Comparison of ENCODE assay signal across 17 cellular contexts in the genomic region with DNA sequence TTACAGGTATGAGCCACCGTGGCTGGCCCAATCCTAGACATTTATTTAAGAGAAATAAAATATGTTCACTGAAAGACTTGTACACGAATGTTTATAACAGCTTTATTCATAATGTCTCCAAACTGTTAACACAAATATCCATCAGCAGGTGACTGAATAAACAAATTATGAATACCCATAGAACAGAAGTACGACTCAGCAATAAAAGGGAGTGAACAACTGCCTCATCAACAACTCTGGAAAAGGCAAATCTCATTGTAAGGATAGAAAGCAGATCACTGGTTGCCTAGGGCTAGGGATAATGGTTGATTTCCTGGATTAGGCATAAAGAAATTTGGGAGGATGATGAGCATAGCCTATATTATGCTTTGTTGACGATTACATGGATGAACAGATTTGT. TPM values are rescaled to one million over a fixed set of nuclear protein-coding genes. Genes with fewer than 3 reads are reported as not detected.
A peak's percentile ranks its signal among the peaks of the same experiment; 100 is the strongest.
DNase-seq lines count a peak whose midpoint lies in the region; ATAC-seq, FAIRE-seq and TF ChIP-seq lines count a peak whose summit lies in the region.
"Had no signal": no experiment of that assay in that cellular context is flagged by ENCODE, and none has a peak within 500 bp of the region (broad histone marks: within the 10 kb centered on the region; RNA-seq: fewer than 3 reads in every experiment).

No MANE protein-coding gene starts in this region.

- H3K4ac ChIP-seq in IMR-90 (ENCODE audit: low read depth, low read length) = no peak overlapping the region

- H3K4me2 ChIP-seq in IMR-90 (ENCODE audit: low read depth, low read length) (no peak overlapping the region), K562 (ENCODE audit: insufficient read depth, low read length) (no peak overlapping the region)

- ATAC-seq in Right ventricle myocardium inferior (no peak), heart right ventricle (no peak), IMR-90 (ENCODE audit: low read depth) (no peak), K562 (no peak)
- ATAC-seq in naive thymus-derived CD4-positive, alpha-beta T cell = no peak

- no peaks in the 10 kb centered on the region for H4K20me1 ChIP-seq in IMR-90 (ENCODE audit: insufficient read depth, low read length)
- H4K20me1 ChIP-seq in K562 (replicated peaks; ENCODE audit: control insufficient read depth, insufficient read depth, low read length) = no peaks in the 10 kb centered on the region

- no peak overlapping the region for H3K14ac ChIP-seq in IMR-90 (replicated peaks; ENCODE audit: low read depth, low read length)

- H4K8ac ChIP-seq in IMR-90 (ENCODE audit: low read depth in 2 of 2, low read length in 2 of 2) = no peak overlapping the region

- H2BK5ac ChIP-seq in IMR-90 (ENCODE audit: low read depth, low read length, poor library complexity, severe bottlenecking) = no peak overlapping the region

- FAIRE-seq in K562 (lab: Jason Lieb, UNC) = no peak
- FAIRE-seq: A204.1, D721Med, G401.6, GM12891, H54 had no signal

- peak; percentile 44 for DNase-seq in Right ventricle myocardium inferior (ENCODE audit: missing footprints)
- no peak for DNase-seq in heart right ventricle
- DNase-seq in IMR-90 = no peak
- DNase-seq in K562 (ENCODE audit: extremely low read depth in 1 of 4, low spot score in 3 of 4) = no peak
- no peak for DNase-seq in naive thymus-derived CD4-positive, alpha-beta T cell
- DNase-seq in NCI-H446 treated with DMSO at 0.1 percent for 48 hours (lab: John Stamatoyannopoulos, UW) = no peak
- DNase-seq: AML-193; Caco-2; CD4-positive, alpha-beta T cell; GM23248; HCEC 1CT had no signal

- no peak overlapping the region for H2AK5ac ChIP-seq in IMR-90 (ENCODE audit: low read depth, low read length)

- no peaks in the 10 kb centered on the region for H3K9me3 Mint-ChIP-seq in naive thymus-derived CD4-positive, alpha-beta T cell
- H3K9me3 Mint-ChIP-seq: CD4-positive, alpha-beta T cell had no signal

- no peak overlapping the region for H4K5ac ChIP-seq in IMR-90 (ENCODE audit: low read depth, low read length)

- intact Hi-C loops in Right ventricle myocardium inferior (cut with DNase I) (no loop called here), heart right ventricle (cut with DNase I) (no loop called here), IMR-90 (cut with micrococcal nuclease) (no loop called here), K562 (cut with micrococcal nuclease) (no loop called here)
- intact Hi-C loops in naive thymus-derived CD4-positive, alpha-beta T cell (cut with micrococcal nuclease) = no loop called here

- POLR2A ChIA-PET in IMR-90 (lab: Charles Lee; ENCODE audit: unreplicated experiment) (no interaction called here), K562 (lab: Yijun Ruan, JAX) (interaction anchor here (1.1 kb wide), 1 partner anchor 21 kb away, joined by 3 read pairs; no protein-coding TSS in a partner anchor)
- POLR2A ChIA-PET in naive thymus-derived CD4-positive, alpha-beta T cell (lab: Charles Lee) = no interaction called here

- no peak overlapping the region for H2AK9ac ChIP-seq in IMR-90 (replicated peaks; ENCODE audit: low read depth, low read length, poor library complexity)

- H3K9me3 ChIP-seq in heart right ventricle (no peaks in the 10 kb centered on the region), IMR-90 (ENCODE audit: control insufficient read depth, insufficient read depth, low read length) (no peaks in the 10 kb centered on the region), K562 (replicated peaks; ENCODE audit: control insufficient read depth, insufficient read depth, low read depth, low read length) (no peaks in the 10 kb centered on the region)
- H3K9me3 ChIP-seq in naive thymus-derived CD4-positive, alpha-beta T cell (ENCODE audit: control insufficient read depth in 2 of 3, low read length in 3 of 3) = no peaks in the 10 kb centered on the region
- H3K9me3 ChIP-seq: Caco-2 had no signal

- H3K27me3 Mint-ChIP-seq in naive thymus-derived CD4-positive, alpha-beta T cell = peaks cover 0 to 8% (median 3%) of the 10 kb centered on the region in 5 donors
- H3K27me3 Mint-ChIP-seq: CD4-positive, alpha-beta T cell had no signal

- no peak for TF ChIP-seq RAD21 in IMR-90 (IDR thresholded peaks at IDR 0.05; ENCODE audit: low read length)
- TF ChIP-seq RAD21 in K562 (CRISPR knock-in tag; conservative IDR thresholded peaks at IDR 0.05 in 1 of 2, IDR thresholded peaks at IDR 0.05 in 1 of 2) = no peak

- no peak overlapping the region for H3K27ac Mint-ChIP-seq in naive thymus-derived CD4-positive, alpha-beta T cell
- H3K27ac Mint-ChIP-seq: CD4-positive, alpha-beta T cell had no signal

- TF ChIP-seq EP300 in K562 (IDR thresholded peaks at IDR 0.05; ENCODE audit: low read length) = no peak

- in situ Hi-C loops in IMR-90 (cut with MboI; ENCODE audit: low sequenced_read_pairs) = no loop called here
- in situ Hi-C loops in K562 (cut with MboI) = no loop called here

- dilution Hi-C loops in IMR-90 (cut with HindIII; ENCODE audit: low sequenced_read_pairs, unreplicated experiment) = no loop called here

- H3K27ac ChIP-seq in heart right ventricle = no peak overlapping the region
- no peak overlapping the region for H3K27ac ChIP-seq in IMR-90 (ENCODE audit: insufficient read depth, low read length)
- H3K27ac ChIP-seq in K562 (ENCODE audit: extremely low read depth, low read depth, low read length) = no peak overlapping the region
- no peak overlapping the region for H3K27ac ChIP-seq in naive thymus-derived CD4-positive, alpha-beta T cell (ENCODE audit: low read depth, low read length)
- H3K27ac ChIP-seq: C4-2B, GM23248 had no signal

- no peak overlapping the region for H3K23ac ChIP-seq in IMR-90 (ENCODE audit: low read depth, low read length)

- TF ChIP-seq CTCF in heart right ventricle (IDR thresholded peaks at IDR 0.05) (no peak), IMR-90 (conservative IDR thresholded peaks at IDR 0.05; ENCODE audit: low read depth, low read length) (no peak), K562 (IDR thresholded peaks at IDR 0.05 in 2 of 3, conservative IDR thresholded peaks at IDR 0.05 in 1 of 3; ENCODE audit: insufficient read depth in 2 of 3, low read depth in 1 of 3, low read length in 3 of 3) (no peak)

- H4K91ac ChIP-seq in IMR-90 (ENCODE audit: insufficient read depth, low read depth, low read length) = no peak overlapping the region

- no TSS peak for BruUV-seq in IMR-90 (replicated peaks; lab: Mats Ljungman, UMichigan)
- no TSS peak for BruUV-seq in K562 (replicated peaks; lab: Mats Ljungman, UMichigan)

- H2BK120ac ChIP-seq in IMR-90 (ENCODE audit: low read depth, low read length) = no peak overlapping the region

- TF ChIP-seq POLR2A in IMR-90 (IDR thresholded peaks at IDR 0.05; ENCODE audit: low read depth, low read length) (no peak), K562 (conservative IDR thresholded peaks at IDR 0.05) (no peak)

- H3K9me1 ChIP-seq in IMR-90 (ENCODE audit: insufficient read depth, low read length) = no peaks in the 10 kb centered on the region
- no peaks in the 10 kb centered on the region for H3K9me1 ChIP-seq in K562 (ENCODE audit: control insufficient read depth, insufficient read depth, low read length)

- H3K9ac ChIP-seq in IMR-90 (ENCODE audit: low read depth, low read length) (no peak overlapping the region), K562 (ENCODE audit: insufficient read depth in 1 of 2, low read depth in 2 of 2, low read length in 2 of 2) (no peak overlapping the region)
- H3K9ac ChIP-seq: GM23248 had no signal

- peaks cover 0 to 10% (median 0%) of the 10 kb centered on the region in 9 donors for H3K4me1 ChIP-seq in heart right ventricle
- no peaks in the 10 kb centered on the region for H3K4me1 ChIP-seq in IMR-90 (ENCODE audit: control insufficient read depth, insufficient read depth, low read length)
- H3K4me1 ChIP-seq in K562 (replicated peaks in 1 of 2; ENCODE audit: control insufficient read depth in 2 of 2, insufficient read depth in 2 of 2, low read length in 2 of 2) = no peaks in the 10 kb centered on the region
- H3K4me1 ChIP-seq in naive thymus-derived CD4-positive, alpha-beta T cell (ENCODE audit: control insufficient read depth in 2 of 2, insufficient read depth in 2 of 2, low read length in 2 of 2) = no peaks in the 10 kb centered on the region
- H3K4me1 ChIP-seq: Caco-2 had no signal

- no peak overlapping the region for H2BK20ac ChIP-seq in IMR-90 (ENCODE audit: low read depth, low read length)

- no peaks in the 10 kb centered on the region for H3K27me3 ChIP-seq in heart right ventricle
- H3K27me3 ChIP-seq in IMR-90 (ENCODE audit: control insufficient read depth, insufficient read depth, low read length) = no peaks in the 10 kb centered on the region
- peaks cover 0 to 5% of the 10 kb centered on the region in 2 experiments; a peak in 2 of 5 replicates for H3K27me3 ChIP-seq in K562 (ENCODE audit: control insufficient read depth in 2 of 2, insufficient read depth in 2 of 2, low read length in 2 of 2)
- no peaks in the 10 kb centered on the region for H3K27me3 ChIP-seq in naive thymus-derived CD4-positive, alpha-beta T cell (ENCODE audit: control insufficient read depth in 2 of 2, insufficient read depth in 2 of 2, low read length in 2 of 2)

- no peak overlapping the region for H3K4me3 Mint-ChIP-seq in naive thymus-derived CD4-positive, alpha-beta T cell
- H3K4me3 Mint-ChIP-seq: CD4-positive, alpha-beta T cell had no signal

- H3K79me1 ChIP-seq in IMR-90 (ENCODE audit: low read depth in 1 of 2, low read length in 2 of 2) = no peaks in the 10 kb centered on the region

- peaks cover 0 to 5% (median 0%) of the 10 kb centered on the region in 7 donors for H3K4me1 Mint-ChIP-seq in naive thymus-derived CD4-positive, alpha-beta T cell

- no peak overlapping the region for H3K56ac ChIP-seq in IMR-90 (ENCODE audit: extremely low read depth, insufficient read depth, low read length)

- WGBS in heart right ventricle, 2 donors = 87 to 90% methylated on average over 4 of the region's 4 CpGs
- no CpG with 5 or more reads among the region's 4 CpGs for WGBS in IMR-90 (ENCODE audit: extremely low coverage in 2 of 2, insufficient read length in 1 of 2), 2 experiments
- WGBS in K562 (ENCODE audit: insufficient coverage, low coverage, missing lambda C conversion rate) = 0% methylated on average over 4 of the region's 4 CpGs

- H2AFZ ChIP-seq in IMR-90 (replicated peaks; ENCODE audit: low read length, poor library complexity) = no peak overlapping the region
- no peak overlapping the region for H2AFZ ChIP-seq in K562 (ENCODE audit: low read depth, low read length)
- H2AFZ ChIP-seq: GM23248 had no signal

- H3K36me3 Mint-ChIP-seq in naive thymus-derived CD4-positive, alpha-beta T cell = peaks cover 0 to 4% (median 0%) of the 10 kb centered on the region in 5 donors

- H3K79me2 ChIP-seq in K562 (ENCODE audit: control insufficient read depth, insufficient read depth, low read length) = no peaks in the 10 kb centered on the region

- no peak overlapping the region for H3K18ac ChIP-seq in IMR-90 (ENCODE audit: low read depth, low read length)

- H3K4me3 ChIP-seq in heart right ventricle (no peak overlapping the region), IMR-90 (ENCODE audit: insufficient read depth, low read depth, low read length) (no peak overlapping the region), K562 (no peak overlapping the region)
- H3K4me3 ChIP-seq in naive thymus-derived CD4-positive, alpha-beta T cell (ENCODE audit: low read length) = no peak overlapping the region
- H3K4me3 ChIP-seq: GM23248 had no signal

- no peak overlapping the region for H2BK15ac ChIP-seq in IMR-90 (ENCODE audit: low read depth, low read length)

- CTCF ChIA-PET in IMR-90 (lab: Yijun Ruan, JAX) (interaction anchor here (2.4 kb wide), 1 partner anchor 25 kb away, joined by 5 read pairs; no protein-coding TSS in a partner anchor), K562 (lab: Yijun Ruan, JAX; ENCODE audit: low intra/inter-chr PET ratio) (no interaction called here)
- CTCF ChIA-PET in naive thymus-derived CD4-positive, alpha-beta T cell (lab: Charles Lee) = no interaction called here

- H3K36me3 ChIP-seq in heart right ventricle (peaks cover 0 to 6% (median 0%) of the 10 kb centered on the region in 9 donors), IMR-90 (ENCODE audit: control insufficient read depth, insufficient read depth, low read length) (no peaks in the 10 kb centered on the region), K562 (ENCODE audit: control insufficient read depth, insufficient read depth, low read length) (no peaks in the 10 kb centered on the region)
- H3K36me3 ChIP-seq in naive thymus-derived CD4-positive, alpha-beta T cell (ENCODE audit: control insufficient read depth in 2 of 3, insufficient read depth in 3 of 3, low read length in 3 of 3) = no peaks in the 10 kb centered on the region

RNA-seq across cellular contexts. Expression of gene GABPA, which starts 41.7 kb away (rescaled TPM):
- total RNA-seq in Right ventricle myocardium inferior (18.3 TPM), heart right ventricle (10 to 100 TPM; 11.0 to 18.4 (median 14.1) TPM), IMR-90 (2012; rRNA removed) (17.0 and 26.4 TPM in 2 replicates), K562 (2014; rRNA removed) (16.3 and 17.7 TPM in 2 replicates), K562 (2014; rRNA removed; fragmentation: Illumina TruSeq; extraction: Trizol) (26.1 and 30.3 TPM in 2 replicates), K562 (2015; rRNA removed; fragmentation: Illumina TruSeq; extraction: Trizol) (22.4 and 24.6 TPM in 2 replicates), K562 (2021) (24.8 and 26.8 TPM in 2 replicates)
- polyA plus RNA-seq in heart right ventricle (10 to 100 TPM in 1 of 2 donors, 1 to 10 TPM in 1; 5.1 to 11.0 TPM), IMR-90 (2012; rRNA removed) (7.3 and 9.0 TPM in 2 replicates), K562 (2011; rRNA removed) (26.2 and 35.7 TPM in 2 replicates), K562 (2014; fragmentation: Illumina TruSeq; extraction: Trizol) (20.6 and 22.8 TPM in 2 replicates), K562 (2014; fragmentation: Nextera tagmentation; extraction: Ambion mirVana) (10 to 100 TPM in 1 of 2 experiments, 1 to 10 TPM in 1; 8.9 to 13.2 TPM), K562 (2014; rRNA removed) (19.6 and 20.0 TPM in 2 replicates)
- 1.0 and 1.3 TPM in 2 replicates for polyA plus RNA-seq in IMR-90 (2012; cell fraction: cytosol; rRNA removed)
- polyA plus RNA-seq in IMR-90 (2012; cell fraction: nucleus; rRNA removed; ENCODE audit: low replicate concordance) = 0.71 and 8.4 TPM in 2 replicates
- 5.7 and 26.9 TPM in 2 replicates for total RNA-seq in K562 (2011; cell fraction: chromatin; rRNA removed; ENCODE audit: low replicate concordance)
- total RNA-seq in K562 (2011; cell fraction: nucleolus; rRNA removed) = 3.3 and 4.2 TPM in 2 replicates
- total RNA-seq in K562 (2011; cell fraction: nucleoplasm; rRNA removed) = 9.7 and 12.4 TPM in 2 replicates
- polyA plus RNA-seq in K562 (2011; cell fraction: cytosol; rRNA removed) = 3.6 and 8.5 TPM in 2 replicates
- 10.7 and 16.2 TPM in 2 replicates for polyA plus RNA-seq in K562 (2011; cell fraction: nucleus; rRNA removed)
- 14.4 and 14.6 TPM in 2 replicates for polyA plus RNA-seq in K562 (2012)
- 37.1 and 37.5 TPM in 2 replicates for polyA minus RNA-seq in K562 (2011; rRNA and poly(A)+ RNA removed)
- polyA minus RNA-seq in K562 (2011; cell fraction: cytosol; rRNA and poly(A)+ RNA removed) = 12.8 and 14.7 TPM in 2 replicates
- 5.5 and 12.1 TPM in 2 replicates for polyA minus RNA-seq in K562 (2011; cell fraction: nucleus; rRNA and poly(A)+ RNA removed)
- 10 to 100 TPM; 23.1 to 31.9 (median 29.4) TPM for total RNA-seq in naive thymus-derived CD4-positive, alpha-beta T cell
- polyA plus RNA-seq in naive thymus-derived CD4-positive, alpha-beta T cell = 10 to 100 TPM; 21.7 to 22.0 TPM

RNA-seq across cellular contexts. Expression of gene ATP5PF, which starts 41.7 kb away (rescaled TPM):
- total RNA-seq in Right ventricle myocardium inferior = 969 TPM
- total RNA-seq in heart right ventricle = 100 to 1,000 TPM; 537 to 965 (median 854) TPM
- 100 to 1,000 TPM; 596 to 726 TPM for polyA plus RNA-seq in heart right ventricle
- total RNA-seq in IMR-90 (2012; rRNA removed) = 74.7 and 76.0 TPM in 2 replicates
- 190 TPM in 2 replicates for polyA plus RNA-seq in IMR-90 (2012; rRNA removed)
- 78.8 and 87.5 TPM in 2 replicates for polyA plus RNA-seq in IMR-90 (2012; cell fraction: cytosol; rRNA removed)
- polyA plus RNA-seq in IMR-90 (2012; cell fraction: nucleus; rRNA removed; ENCODE audit: low replicate concordance) = 11.2 and 54.5 TPM in 2 replicates
- 16.4 and 36.0 TPM in 2 replicates for total RNA-seq in K562 (2011; cell fraction: chromatin; rRNA removed; ENCODE audit: low replicate concordance)
- 21.3 and 22.2 TPM in 2 replicates for total RNA-seq in K562 (2011; cell fraction: nucleolus; rRNA removed)
- 36.5 and 54.4 TPM in 2 replicates for total RNA-seq in K562 (2011; cell fraction: nucleoplasm; rRNA removed)
- 230 and 242 TPM in 2 replicates for total RNA-seq in K562 (2014; rRNA removed)
- total RNA-seq in K562 (2014; rRNA removed; fragmentation: Illumina TruSeq; extraction: Trizol) = 324 and 371 TPM in 2 replicates
- total RNA-seq in K562 (2015; rRNA removed; fragmentation: Illumina TruSeq; extraction: Trizol) = 343 and 391 TPM in 2 replicates
- 285 and 295 TPM in 2 replicates for total RNA-seq in K562 (2021)
- polyA plus RNA-seq in K562 (2011; rRNA removed) = 363 and 533 TPM in 2 replicates
- polyA plus RNA-seq in K562 (2011; cell fraction: cytosol; rRNA removed) = 184 and 377 TPM in 2 replicates
- 42.6 and 90.3 TPM in 2 replicates for polyA plus RNA-seq in K562 (2011; cell fraction: nucleus; rRNA removed)
- 291 and 682 TPM in 2 replicates for polyA plus RNA-seq in K562 (2012)
- 784 and 1,131 TPM in 2 replicates for polyA plus RNA-seq in K562 (2014; fragmentation: Illumina TruSeq; extraction: Trizol)
- polyA plus RNA-seq in K562 (2014; fragmentation: Nextera tagmentation; extraction: Ambion mirVana) = 1,000 to 10,000 TPM; 2,105 to 2,488 TPM
- 907 and 928 TPM in 2 replicates for polyA plus RNA-seq in K562 (2014; rRNA removed)
- 162 and 175 TPM in 2 replicates for polyA minus RNA-seq in K562 (2011; rRNA and poly(A)+ RNA removed)
- polyA minus RNA-seq in K562 (2011; cell fraction: cytosol; rRNA and poly(A)+ RNA removed) = 33.6 and 54.1 TPM in 2 replicates
- 22.6 and 37.1 TPM in 2 replicates for polyA minus RNA-seq in K562 (2011; cell fraction: nucleus; rRNA and poly(A)+ RNA removed)
- total RNA-seq in naive thymus-derived CD4-positive, alpha-beta T cell = 100 to 1,000 TPM in 1 of 5 experiments, 10 to 100 TPM in 4; 39.5 to 124 (median 58.6) TPM
- 100 to 1,000 TPM; 292 to 380 TPM for polyA plus RNA-seq in naive thymus-derived CD4-positive, alpha-beta T cell
